In genomic region chr3:182962162-182962561, GRCh38 we compare ENCODE assay signal across 14 cellular contexts. TPM values are rescaled to one million over a fixed set of nuclear protein-coding genes. Genes with fewer than 3 reads are reported as not detected.
DNase-seq lines count a peak whose midpoint lies in the region; ATAC-seq lines count a peak whose summit lies in the region.
"Had no signal": no experiment of that assay in that cellular context is flagged by ENCODE, and none has a peak within 500 bp of the region (broad histone marks: within the 10 kb centered on the region; RNA-seq: fewer than 3 reads in every experiment).

No MANE protein-coding gene starts in this region.

- DNase-seq in G401 (ENCODE audit: low spot score) = peak; percentile 58
- DNase-seq in amniotic epithelial cell (ENCODE audit: low read depth) = peak; percentile 35
- DNase-seq in left cardiac atrium = no peak
- DNase-seq in pons (ENCODE audit: low spot score) = peak; percentile 60
- DNase-seq in COLO668 (lab: John Stamatoyannopoulos, UW; ENCODE audit: unreplicated experiment) = no peak
- no peak for DNase-seq in DMS 273 (lab: John Stamatoyannopoulos, UW; ENCODE audit: unreplicated experiment)
- no peak for DNase-seq in AG08396 (ENCODE audit: low spot score)
- DNase-seq: activated T-cell treated with anti-CD3 and anti-CD28 coated beads, Interleukin-2, amount 50 U/mL, for 4 hours; BE2C; DND-41; NCI-H1105 treated with DMSO at 0.1 percent for 48 hours; stimulated activated CD4-positive, alpha-beta T cell treated with anti-CD3 and anti-CD28 coated beads, Interleukin-1b, Interleukin-23, amount 100 ng/mL, for 48 hours; stimulated activated CD8-positive, alpha-beta memory T cell treated with anti-CD3 and anti-CD28 coated beads, Interleukin-4, amount 100 ng/mL, for 48 hours had no signal

- intact Hi-C loops in left cardiac atrium (cut with DNase I) = no loop called here

- ATAC-seq in left cardiac atrium (peak; percentile 77 to 96), HG03095 (IDR thresholded peaks at IDR 0.05; ENCODE audit: unreplicated experiment) (no peak)
- ATAC-seq: activated T-cell treated with anti-CD3 and anti-CD28 coated beads, Interleukin-2, amount 50 U/mL, for 4 hours had no signal

- in situ Hi-C loops in G401 (cut with HindIII; ENCODE audit: low sequenced_read_pairs) = no loop called here

RNA-seq across cellular contexts. Expression of gene DCUN1D1, which starts 18.2 kb away (rescaled TPM):
- total RNA-seq in G401 (2014; rRNA removed; shearing (Covaris generic)) = 6.1 and 9.6 TPM in 2 replicates
- 10 to 100 TPM; 30.5 to 31.2 TPM for total RNA-seq in left cardiac atrium

Comparison
In these comparisons a context has a peak if more than half of its experiments do, and no peak if none do; other contexts are left out.
1. DNase-seq: peak in G401 (single experiment), amniotic epithelial cell (single experiment) and pons (single experiment); none in left cardiac atrium (single experiment), COLO668 (single experiment), DMS 273 (single experiment) and AG08396 (single experiment).